ENCODE assay signal across 1 cellular context in genomic region chr17:50690887-50691549, GRCh38.
TF ChIP-seq lines count a peak whose summit lies in the region.

No MANE protein-coding gene starts in this region.

TF ChIP-seq in IMR-90, 13 proteins besides CTCF, POLR2A, EP300 and RAD21 (continued from another document):
- no peak for TF ChIP-seq MAFK (IDR thresholded peaks at IDR 0.05; ENCODE audit: low read depth, low read length)
- TF ChIP-seq MXI1 (IDR thresholded peaks at IDR 0.05; ENCODE audit: borderline replicate concordance, low read depth, low read length) = no peak
